Comparison of ENCODE assay signal across 14 cellular contexts in genomic region chr1:14435368-14436023, GRCh38.
DNase-seq lines count a peak whose midpoint lies in the region; ATAC-seq and TF ChIP-seq lines count a peak whose summit lies in the region.
"Had no signal": no experiment of that assay in that cellular context is flagged by ENCODE, and none has a peak within 500 bp of the region (broad histone marks: within the 10 kb centered on the region; RNA-seq: fewer than 3 reads in every experiment).

No MANE protein-coding gene starts in this region.

- ATAC-seq in body of pancreas (no peak), lower lobe of right lung (no peak), HG03025 (IDR thresholded peaks at IDR 0.05; ENCODE audit: low FRiP score, unreplicated experiment) (no peak), GM21723 (IDR thresholded peaks at IDR 0.05; ENCODE audit: unreplicated experiment) (no peak)
- ATAC-seq: naive thymus-derived CD8-positive, alpha-beta T cell had no signal

- 62 to 74% methylated on average over 13 to 14 of the region's 14 CpGs for WGBS in body of pancreas, 2 donors

- H3K27ac ChIP-seq in body of pancreas: no peak overlapping the region
- no peak overlapping the region for H3K27ac ChIP-seq in lower lobe of right lung
- H3K27ac ChIP-seq: Peyer's patch, skin epidermis had no signal

- H3K27me3 ChIP-seq in body of pancreas: no peaks in the 10 kb centered on the region
- no peaks in the 10 kb centered on the region for H3K27me3 ChIP-seq in lower lobe of right lung (ENCODE audit: low read depth)
- H3K27me3 ChIP-seq: Peyer's patch had no signal

- H3K36me3 ChIP-seq in body of pancreas (replicated peaks in 1 of 2; ENCODE audit: insufficient read depth in 1 of 2, low read depth in 2 of 2): no peaks in the 10 kb centered on the region
- H3K36me3 ChIP-seq in lower lobe of right lung: no peaks in the 10 kb centered on the region
- H3K36me3 ChIP-seq: Peyer's patch had no signal

- intact Hi-C loops in body of pancreas (cut with DNase I): no loop called here
- intact Hi-C loops in lower lobe of right lung (cut with DNase I): no loop called here

- no peak for DNase-seq in GM10266 (ENCODE audit: extremely low spot score)
- peak; percentile 26 for DNase-seq in HuH-7.5 (ENCODE audit: low spot score)
- DNase-seq in body of pancreas: peak in 3 of 4 donors; percentile 14 to 42 (median 20)
- no peak for DNase-seq in lower lobe of right lung
- no peak for DNase-seq in NCI-H510A treated with DMSO at 0.1 percent for 48 hours (lab: John Stamatoyannopoulos, UW)
- no peak for DNase-seq in activated gamma-delta T cell treated with Interleukin-2 at 50 U/mL for 16 hours
- DNase-seq: activated CD4-positive, alpha-beta memory T cell treated with anti-CD3 and anti-CD28 coated beads, Interleukin-2, amount 10 ng/mL, durations not matched to agents 7 days and 5 days; activated effector memory CD4-positive, alpha-beta T cell treated with anti-CD3 and anti-CD28 coated beads, Interleukin-2, amount 50 U/mL, for 16 hours; foreskin melanocyte; naive thymus-derived CD8-positive, alpha-beta T cell; Peyer's patch had no signal

- peak; percentile 4 for TF ChIP-seq CTCF in GM10266 (IDR thresholded peaks at IDR 0.05; ENCODE audit: control insufficient read depth, insufficient read depth, low read depth, missing control alignments)
- peak in 3 of 7 experiments; percentile 10 to 49 (median 21) for TF ChIP-seq CTCF in body of pancreas (IDR thresholded peaks at IDR 0.05)
- TF ChIP-seq CTCF in lower lobe of right lung (IDR thresholded peaks at IDR 0.05): peak; percentile 9

- no peak for TF ChIP-seq POLR2A in body of pancreas (IDR thresholded peaks at IDR 0.05)

- no peak overlapping the region for H3K4me3 ChIP-seq in body of pancreas
- H3K4me3 ChIP-seq in lower lobe of right lung: no peak overlapping the region
- H3K4me3 ChIP-seq: Peyer's patch, skin epidermis had no signal

- H3K9me3 ChIP-seq in body of pancreas (no peaks in the 10 kb centered on the region), lower lobe of right lung (no peaks in the 10 kb centered on the region)
- H3K9me3 ChIP-seq: Peyer's patch had no signal

- H3K4me1 ChIP-seq in body of pancreas (no peaks in the 10 kb centered on the region), lower lobe of right lung (no peaks in the 10 kb centered on the region)
- H3K4me1 ChIP-seq: Peyer's patch had no signal

Comparison
In these comparisons a context has a peak if more than half of its experiments do, and no peak if none do; other contexts are left out.
1. DNase-seq: peak in HuH-7.5 (single experiment) and body of pancreas (3 of 4); none in GM10266 (single experiment), lower lobe of right lung (single experiment), NCI-H510A treated with DMSO at 0.1 percent for 48 hours (single experiment) and activated gamma-delta T cell treated with Interleukin-2 at 50 U/mL for 16 hours (single experiment).